Comparison of ENCODE assay signal across 1 cellular context in genomic region chr9:116157436-116158138, GRCh38.
TF ChIP-seq lines count a peak whose summit lies in the region.

No MANE protein-coding gene starts in this region.

TF ChIP-seq in IMR-90, 13 proteins besides CTCF, POLR2A, EP300 and RAD21:
- TF ChIP-seq BHLHE40 (IDR thresholded peaks at IDR 0.05; ENCODE audit: low read depth, low read length) (no peak), MAZ (IDR thresholded peaks at IDR 0.05; ENCODE audit: borderline replicate concordance, low read depth, low read length) (peak; percentile 32; the same call in 1 of the 2 replicates)
